1 cellular context compared by ENCODE assay signal in the genomic region with DNA sequence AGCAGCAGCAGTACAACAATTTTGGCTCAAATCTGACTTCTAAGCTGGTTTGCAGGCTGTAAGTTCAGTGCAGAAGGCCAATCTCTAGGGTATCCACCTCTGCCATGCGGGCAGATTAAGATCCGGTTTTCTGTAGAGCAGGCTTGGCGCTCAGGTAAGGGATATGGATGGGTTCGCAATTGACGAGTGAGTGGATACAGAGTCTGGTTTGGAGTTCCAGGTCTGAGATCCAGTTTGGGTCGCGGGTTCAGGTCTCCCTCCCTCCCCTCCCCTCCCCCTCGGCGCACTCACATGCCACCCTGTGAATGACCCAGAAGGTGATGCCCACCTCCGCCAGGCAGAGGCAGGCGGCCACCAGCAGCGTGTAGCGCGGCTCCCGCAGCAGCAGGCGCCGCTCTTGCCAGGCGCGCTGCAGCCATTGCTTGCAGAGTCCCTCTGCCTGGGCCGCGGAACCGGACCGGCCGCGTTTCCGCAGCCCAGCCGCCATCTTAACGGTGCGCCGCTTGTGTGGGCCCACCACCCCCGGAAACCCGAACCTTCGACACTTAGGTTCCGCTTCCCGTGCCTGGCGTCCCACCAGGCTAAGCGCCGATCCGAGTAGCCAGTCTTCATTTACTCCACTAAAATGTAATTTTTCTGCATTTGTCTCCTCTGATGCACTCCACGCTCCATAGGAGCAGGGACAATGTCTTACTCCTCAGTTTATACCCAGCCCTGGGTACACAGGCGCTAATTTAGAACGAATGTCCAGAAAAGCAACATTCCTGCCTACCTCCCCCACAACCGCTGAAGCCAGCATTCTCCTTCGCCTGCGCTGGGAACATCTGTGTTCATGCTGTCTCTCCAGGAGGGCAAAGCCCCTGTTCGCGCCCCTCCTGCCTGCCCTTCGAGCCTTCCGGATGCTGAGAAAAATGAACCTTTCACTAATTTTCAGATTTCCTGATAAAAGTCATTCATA.
TF ChIP-seq lines count a peak whose summit lies in the region.

A gene (minus strand): TSS at position 509 of the 958 bp plus-strand sequence. CDS start 22 bp downstream, at position 487.

TF ChIP-seq in HepG2, 621 proteins besides CTCF, POLR2A, EP300 and RAD21 (continued from another document and continues in another):
- TF ChIP-seq, protein P1, sequence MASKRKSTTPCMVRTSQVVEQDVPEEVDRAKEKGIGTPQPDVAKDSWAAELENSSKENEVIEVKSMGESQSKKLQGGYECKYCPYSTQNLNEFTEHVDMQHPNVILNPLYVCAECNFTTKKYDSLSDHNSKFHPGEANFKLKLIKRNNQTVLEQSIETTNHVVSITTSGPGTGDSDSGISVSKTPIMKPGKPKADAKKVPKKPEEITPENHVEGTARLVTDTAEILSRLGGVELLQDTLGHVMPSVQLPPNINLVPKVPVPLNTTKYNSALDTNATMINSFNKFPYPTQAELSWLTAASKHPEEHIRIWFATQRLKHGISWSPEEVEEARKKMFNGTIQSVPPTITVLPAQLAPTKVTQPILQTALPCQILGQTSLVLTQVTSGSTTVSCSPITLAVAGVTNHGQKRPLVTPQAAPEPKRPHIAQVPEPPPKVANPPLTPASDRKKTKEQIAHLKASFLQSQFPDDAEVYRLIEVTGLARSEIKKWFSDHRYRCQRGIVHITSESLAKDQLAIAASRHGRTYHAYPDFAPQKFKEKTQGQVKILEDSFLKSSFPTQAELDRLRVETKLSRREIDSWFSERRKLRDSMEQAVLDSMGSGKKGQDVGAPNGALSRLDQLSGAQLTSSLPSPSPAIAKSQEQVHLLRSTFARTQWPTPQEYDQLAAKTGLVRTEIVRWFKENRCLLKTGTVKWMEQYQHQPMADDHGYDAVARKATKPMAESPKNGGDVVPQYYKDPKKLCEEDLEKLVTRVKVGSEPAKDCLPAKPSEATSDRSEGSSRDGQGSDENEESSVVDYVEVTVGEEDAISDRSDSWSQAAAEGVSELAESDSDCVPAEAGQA (IDR thresholded peaks at IDR 0.05; ENCODE audit: low read depth) = peak; percentile 96
- TF ChIP-seq, protein P1 (CRISPR knock-in tag; IDR thresholded peaks at IDR 0.05; ENCODE audit: borderline replicate concordance) = no peak
- peak; percentile 87 for TF ChIP-seq RBM39 (IDR thresholded peaks at IDR 0.05; ENCODE audit: low read depth, low read length, poor library complexity, severe bottlenecking)
- TF ChIP-seq RNF2 (conservative IDR thresholded peaks at IDR 0.05; ENCODE audit: low read depth) = no peak
- TF ChIP-seq KLF9 (CRISPR knock-in tag; IDR thresholded peaks at IDR 0.05; ENCODE audit: low read depth) = peak; percentile 78; the same call in 1 of the 2 replicates
- TF ChIP-seq MXD4 (CRISPR knock-in tag; IDR thresholded peaks at IDR 0.05) = no peak; the same call in 1 of the 2 replicates
- TF ChIP-seq GATA4 (IDR thresholded peaks at IDR 0.05; ENCODE audit: borderline replicate concordance, low read depth) = 0 out of 2 replicates have a peak, but pooled peaks have one; percentile 48
- TF ChIP-seq SIN3B (IDR thresholded peaks at IDR 0.05; ENCODE audit: low read length) = peak; percentile 76; the same call in 1 of the 2 replicates
- TF ChIP-seq MBNL3 (CRISPR knock-in tag; conservative IDR thresholded peaks at IDR 0.05) = no peak
- TF ChIP-seq, protein P2, sequence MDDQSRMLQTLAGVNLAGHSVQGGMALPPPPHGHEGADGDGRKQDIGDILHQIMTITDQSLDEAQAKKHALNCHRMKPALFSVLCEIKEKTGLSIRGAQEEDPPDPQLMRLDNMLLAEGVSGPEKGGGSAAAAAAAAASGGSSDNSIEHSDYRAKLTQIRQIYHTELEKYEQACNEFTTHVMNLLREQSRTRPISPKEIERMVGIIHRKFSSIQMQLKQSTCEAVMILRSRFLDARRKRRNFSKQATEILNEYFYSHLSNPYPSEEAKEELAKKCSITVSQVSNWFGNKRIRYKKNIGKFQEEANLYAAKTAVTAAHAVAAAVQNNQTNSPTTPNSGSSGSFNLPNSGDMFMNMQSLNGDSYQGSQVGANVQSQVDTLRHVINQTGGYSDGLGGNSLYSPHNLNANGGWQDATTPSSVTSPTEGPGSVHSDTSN (CRISPR knock-in tag; IDR thresholded peaks at IDR 0.05; ENCODE audit: borderline replicate concordance) = no peak
- TF ChIP-seq, protein P3, sequence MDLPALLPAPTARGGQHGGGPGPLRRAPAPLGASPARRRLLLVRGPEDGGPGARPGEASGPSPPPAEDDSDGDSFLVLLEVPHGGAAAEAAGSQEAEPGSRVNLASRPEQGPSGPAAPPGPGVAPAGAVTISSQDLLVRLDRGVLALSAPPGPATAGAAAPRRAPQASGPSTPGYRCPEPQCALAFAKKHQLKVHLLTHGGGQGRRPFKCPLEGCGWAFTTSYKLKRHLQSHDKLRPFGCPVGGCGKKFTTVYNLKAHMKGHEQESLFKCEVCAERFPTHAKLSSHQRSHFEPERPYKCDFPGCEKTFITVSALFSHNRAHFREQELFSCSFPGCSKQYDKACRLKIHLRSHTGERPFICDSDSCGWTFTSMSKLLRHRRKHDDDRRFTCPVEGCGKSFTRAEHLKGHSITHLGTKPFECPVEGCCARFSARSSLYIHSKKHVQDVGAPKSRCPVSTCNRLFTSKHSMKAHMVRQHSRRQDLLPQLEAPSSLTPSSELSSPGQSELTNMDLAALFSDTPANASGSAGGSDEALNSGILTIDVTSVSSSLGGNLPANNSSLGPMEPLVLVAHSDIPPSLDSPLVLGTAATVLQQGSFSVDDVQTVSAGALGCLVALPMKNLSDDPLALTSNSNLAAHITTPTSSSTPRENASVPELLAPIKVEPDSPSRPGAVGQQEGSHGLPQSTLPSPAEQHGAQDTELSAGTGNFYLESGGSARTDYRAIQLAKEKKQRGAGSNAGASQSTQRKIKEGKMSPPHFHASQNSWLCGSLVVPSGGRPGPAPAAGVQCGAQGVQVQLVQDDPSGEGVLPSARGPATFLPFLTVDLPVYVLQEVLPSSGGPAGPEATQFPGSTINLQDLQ (CRISPR knock-in tag; IDR thresholded peaks at IDR 0.05) = peak; percentile 67; the same call in 1 of the 2 replicates
- TF ChIP-seq CBX5 (CRISPR knock-in tag; IDR thresholded peaks at IDR 0.05; ENCODE audit: borderline replicate concordance) = peak; percentile 58; the same call in 1 of the 2 replicates
- no peak for TF ChIP-seq CREB1 (IDR thresholded peaks at IDR 0.05)
- TF ChIP-seq CREB1 (CRISPR knock-in tag; IDR thresholded peaks at IDR 0.05) = no peak; the same call in 1 of the 2 replicates
- peak; percentile 19; the same call in 1 of the 2 replicates for TF ChIP-seq NFIC (IDR thresholded peaks at IDR 0.05; ENCODE audit: low read length)
- TF ChIP-seq ZNF569 (CRISPR knock-in tag; IDR thresholded peaks at IDR 0.05; ENCODE audit: borderline replicate concordance) = no peak
- peak; percentile 52; the same call in 1 of the 2 replicates for TF ChIP-seq SMAD3 (CRISPR knock-in tag; IDR thresholded peaks at IDR 0.05)
- TF ChIP-seq ZNF607 (CRISPR knock-in tag; IDR thresholded peaks at IDR 0.05; ENCODE audit: borderline replicate concordance) = peak; percentile 25; the same call in 1 of the 2 replicates
- peak; percentile 90 for TF ChIP-seq XRCC5 (optimal IDR thresholded peaks at IDR 0.05; ENCODE audit: low read length)
- peak; percentile 57 for TF ChIP-seq NAIF1 (CRISPR knock-in tag; IDR thresholded peaks at IDR 0.05; ENCODE audit: borderline replicate concordance)
- TF ChIP-seq HDAC6 (IDR thresholded peaks at IDR 0.05; ENCODE audit: low read depth, low read length) = no peak
- TF ChIP-seq ZNF329 (CRISPR knock-in tag; IDR thresholded peaks at IDR 0.05; ENCODE audit: low read depth) = no peak
- TF ChIP-seq ZNF256 (CRISPR knock-in tag; conservative IDR thresholded peaks at IDR 0.05) = peak; percentile 74; the same call in 1 of the 2 replicates
- TF ChIP-seq ZNF746 (CRISPR knock-in tag; IDR thresholded peaks at IDR 0.05) = 0 out of 2 replicates have a peak, but pooled peaks have one; percentile 60
- no peak for TF ChIP-seq U2AF2 (IDR thresholded peaks at IDR 0.05; ENCODE audit: low read depth, low read length)
- TF ChIP-seq, protein P4, sequence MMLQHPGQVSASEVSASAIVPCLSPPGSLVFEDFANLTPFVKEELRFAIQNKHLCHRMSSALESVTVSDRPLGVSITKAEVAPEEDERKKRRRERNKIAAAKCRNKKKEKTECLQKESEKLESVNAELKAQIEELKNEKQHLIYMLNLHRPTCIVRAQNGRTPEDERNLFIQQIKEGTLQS (CRISPR knock-in tag; IDR thresholded peaks at IDR 0.05) = peak; percentile 42
- TF ChIP-seq KMT2B (CRISPR knock-in tag; IDR thresholded peaks at IDR 0.05) = peak; percentile 63; the same call in 1 of the 2 replicates
- TF ChIP-seq ATM (IDR thresholded peaks at IDR 0.05; ENCODE audit: borderline replicate concordance) = no peak
- TF ChIP-seq, protein P5, sequence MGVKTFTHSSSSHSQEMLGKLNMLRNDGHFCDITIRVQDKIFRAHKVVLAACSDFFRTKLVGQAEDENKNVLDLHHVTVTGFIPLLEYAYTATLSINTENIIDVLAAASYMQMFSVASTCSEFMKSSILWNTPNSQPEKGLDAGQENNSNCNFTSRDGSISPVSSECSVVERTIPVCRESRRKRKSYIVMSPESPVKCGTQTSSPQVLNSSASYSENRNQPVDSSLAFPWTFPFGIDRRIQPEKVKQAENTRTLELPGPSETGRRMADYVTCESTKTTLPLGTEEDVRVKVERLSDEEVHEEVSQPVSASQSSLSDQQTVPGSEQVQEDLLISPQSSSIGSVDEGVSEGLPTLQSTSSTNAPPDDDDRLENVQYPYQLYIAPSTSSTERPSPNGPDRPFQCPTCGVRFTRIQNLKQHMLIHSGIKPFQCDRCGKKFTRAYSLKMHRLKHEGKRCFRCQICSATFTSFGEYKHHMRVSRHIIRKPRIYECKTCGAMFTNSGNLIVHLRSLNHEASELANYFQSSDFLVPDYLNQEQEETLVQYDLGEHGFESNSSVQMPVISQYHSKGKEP (CRISPR knock-in tag; IDR thresholded peaks at IDR 0.05) = peak; percentile 76; the same call in 1 of the 2 replicates
- TF ChIP-seq ZNF224 (CRISPR knock-in tag; IDR thresholded peaks at IDR 0.05) = 0 out of 2 replicates have a peak, but pooled peaks have one; percentile 21
- 0 out of 2 replicates have a peak, but pooled peaks have one; percentile 19 for TF ChIP-seq ZNF7 (CRISPR knock-in tag; IDR thresholded peaks at IDR 0.05)
- peak; percentile 94 for TF ChIP-seq GABPB1 (CRISPR knock-in tag; IDR thresholded peaks at IDR 0.05)
- TF ChIP-seq ARNT (IDR thresholded peaks at IDR 0.05) = no peak
- no peak; the same call in 1 of the 2 replicates for TF ChIP-seq KAT7 (CRISPR knock-in tag; IDR thresholded peaks at IDR 0.05; ENCODE audit: borderline replicate concordance)
- TF ChIP-seq FOXA1 (IDR thresholded peaks at IDR 0.05) = no peak
- peak; percentile 17; the same call in 1 of the 2 replicates for TF ChIP-seq FOXA1 (CRISPR knock-in tag; IDR thresholded peaks at IDR 0.05)
- peak; percentile 69 for TF ChIP-seq POLR2AphosphoS5 (IDR thresholded peaks at IDR 0.05; ENCODE audit: low read depth, low read length)
- peak; percentile 65; the same call in 1 of the 2 replicates for TF ChIP-seq SRY (CRISPR knock-in tag; IDR thresholded peaks at IDR 0.05)
- peak; percentile 79 for TF ChIP-seq BHLHE40 (IDR thresholded peaks at IDR 0.05; ENCODE audit: low read length)
- TF ChIP-seq, protein P6, sequence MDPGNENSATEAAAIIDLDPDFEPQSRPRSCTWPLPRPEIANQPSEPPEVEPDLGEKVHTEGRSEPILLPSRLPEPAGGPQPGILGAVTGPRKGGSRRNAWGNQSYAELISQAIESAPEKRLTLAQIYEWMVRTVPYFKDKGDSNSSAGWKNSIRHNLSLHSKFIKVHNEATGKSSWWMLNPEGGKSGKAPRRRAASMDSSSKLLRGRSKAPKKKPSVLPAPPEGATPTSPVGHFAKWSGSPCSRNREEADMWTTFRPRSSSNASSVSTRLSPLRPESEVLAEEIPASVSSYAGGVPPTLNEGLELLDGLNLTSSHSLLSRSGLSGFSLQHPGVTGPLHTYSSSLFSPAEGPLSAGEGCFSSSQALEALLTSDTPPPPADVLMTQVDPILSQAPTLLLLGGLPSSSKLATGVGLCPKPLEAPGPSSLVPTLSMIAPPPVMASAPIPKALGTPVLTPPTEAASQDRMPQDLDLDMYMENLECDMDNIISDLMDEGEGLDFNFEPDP (CRISPR knock-in tag; conservative IDR thresholded peaks at IDR 0.05) = 0 out of 2 replicates have a peak, but pooled peaks have one; percentile 10
- TF ChIP-seq, protein P7, sequence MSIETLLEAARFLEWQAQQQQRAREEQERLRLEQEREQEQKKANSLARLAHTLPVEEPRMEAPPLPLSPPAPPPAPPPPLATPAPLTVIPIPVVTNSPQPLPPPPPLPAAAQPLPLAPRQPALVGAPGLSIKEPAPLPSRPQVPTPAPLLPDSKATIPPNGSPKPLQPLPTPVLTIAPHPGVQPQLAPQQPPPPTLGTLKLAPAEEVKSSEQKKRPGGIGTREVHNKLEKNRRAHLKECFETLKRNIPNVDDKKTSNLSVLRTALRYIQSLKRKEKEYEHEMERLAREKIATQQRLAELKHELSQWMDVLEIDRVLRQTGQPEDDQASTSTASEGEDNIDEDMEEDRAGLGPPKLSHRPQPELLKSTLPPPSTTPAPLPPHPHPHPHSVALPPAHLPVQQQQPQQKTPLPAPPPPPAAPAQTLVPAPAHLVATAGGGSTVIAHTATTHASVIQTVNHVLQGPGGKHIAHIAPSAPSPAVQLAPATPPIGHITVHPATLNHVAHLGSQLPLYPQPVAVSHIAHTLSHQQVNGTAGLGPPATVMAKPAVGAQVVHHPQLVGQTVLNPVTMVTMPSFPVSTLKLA (IDR thresholded peaks at IDR 0.05) = peak; percentile 24; the same call in 1 of the 2 replicates
- 0 out of 2 replicates have a peak, but pooled peaks have one; percentile 38 for TF ChIP-seq KLF12 (CRISPR knock-in tag; IDR thresholded peaks at IDR 0.05; ENCODE audit: borderline replicate concordance)
